In genomic region chr15:94174399-94174802, GRCh38 we compare ENCODE assay signal across 9 cellular contexts. TPM values are rescaled to one million over a fixed set of nuclear protein-coding genes. Genes with fewer than 3 reads are reported as not detected.
DNase-seq lines count a peak whose midpoint lies in the region; ATAC-seq and TF ChIP-seq lines count a peak whose summit lies in the region.
"Had no signal": no experiment of that assay in that cellular context is flagged by ENCODE, and none has a peak within 500 bp of the region (broad histone marks: within the 10 kb centered on the region; RNA-seq: fewer than 3 reads in every experiment).

No MANE protein-coding gene starts in this region.

- no peak for TF ChIP-seq CTCF in natural killer cell (IDR thresholded peaks at IDR 0.05)
- TF ChIP-seq CTCF in nephron progenitor cell (IDR thresholded peaks at IDR 0.05), result no peak

- no peaks in the 10 kb centered on the region for H3K9me3 ChIP-seq in CD4-positive, alpha-beta memory T cell (ENCODE audit: control insufficient read depth in 1 of 2, low read length in 2 of 2)

- peak; percentile 11 for DNase-seq in stimulated activated CD4-positive, alpha-beta T cell treated with anti-CD3 and anti-CD28 coated beads, Interleukin-4, amount 100 ng/mL, for 24 hours
- DNase-seq in stimulated activated CD4-positive, alpha-beta T cell treated with anti-CD3 and anti-CD28 coated beads, Interleukin-12 subunit alpha, Interleukin-12 subunit beta, amount 100 ng/mL, for 4 hours, result no peak
- DNase-seq in natural killer cell (no peak), nephron progenitor cell (no peak)
- no peak for DNase-seq in CD4-positive, alpha-beta memory T cell
- no peak for DNase-seq in stimulated activated CD4-positive, alpha-beta T cell treated with anti-CD3 and anti-CD28 coated beads, Interleukin-4, amount 100 ng/mL, for 1 hour

- CTCF ChIA-PET in CD4-positive, alpha-beta memory T cell (lab: Charles Lee; ENCODE audit: partially characterized antibody), result interaction anchor here (1.1 to 1.9 kb wide), 3 partner anchors 10 to 149 kb away, joined by 3 to 7 read pairs (median 6); no protein-coding TSS in a partner anchor

- H3K4me3 Mint-ChIP-seq in T-helper 1 cell treated with Interleukin-12 subunit alpha and Interleukin-12 subunit beta and Interleukin-4 antibody, amounts not matched to agents 30 μg/mL and 1 μg/mL, for 36 hours, result peak overlapping the region; percentile 1
- H3K4me3 Mint-ChIP-seq in natural killer cell (no peak overlapping the region), nephron progenitor cell (no peak overlapping the region)
- H3K4me3 Mint-ChIP-seq in CD4-positive, alpha-beta memory T cell, result no peak overlapping the region
- H3K4me3 Mint-ChIP-seq: activated naive CD8-positive, alpha-beta T cell had no signal

- H3K36me3 Mint-ChIP-seq in T-helper 1 cell treated with Interleukin-12 subunit alpha and Interleukin-12 subunit beta and Interleukin-4 antibody, amounts not matched to agents 30 μg/mL and 1 μg/mL, for 36 hours (ENCODE audit: low read depth), result peaks cover 14% of the 10 kb centered on the region
- H3K36me3 Mint-ChIP-seq in natural killer cell, result peaks cover 14% of the 10 kb centered on the region
- peaks cover 5% of the 10 kb centered on the region for H3K36me3 Mint-ChIP-seq in nephron progenitor cell (ENCODE audit: low read depth)
- H3K36me3 Mint-ChIP-seq in CD4-positive, alpha-beta memory T cell, result peaks cover 0 to 4% of the 10 kb centered on the region in 2 donors

- H3K4me3 ChIP-seq in CD4-positive, alpha-beta memory T cell (ENCODE audit: low read length in 2 of 2), result no peak overlapping the region

- H3K9me3 Mint-ChIP-seq in T-helper 1 cell treated with Interleukin-12 subunit alpha and Interleukin-12 subunit beta and Interleukin-4 antibody, amounts not matched to agents 30 μg/mL and 1 μg/mL, for 36 hours, result peaks cover 32% of the 10 kb centered on the region
- H3K9me3 Mint-ChIP-seq in natural killer cell, result peaks cover 2 to 7% of the 10 kb centered on the region in 2 donors
- peaks cover 39% of the 10 kb centered on the region for H3K9me3 Mint-ChIP-seq in nephron progenitor cell
- peaks cover 0 to 4% (median 1%) of the 10 kb centered on the region in 8 donors for H3K9me3 Mint-ChIP-seq in CD4-positive, alpha-beta memory T cell

- intact Hi-C loops in natural killer cell (cut with micrococcal nuclease), result no loop called here
- intact Hi-C loops in CD4-positive, alpha-beta memory T cell (cut with micrococcal nuclease), result no loop called here

- no peaks in the 10 kb centered on the region for H3K36me3 ChIP-seq in CD4-positive, alpha-beta memory T cell (ENCODE audit: insufficient read depth, low read length)

- POLR2A ChIA-PET in CD4-positive, alpha-beta memory T cell (lab: Charles Lee; ENCODE audit: partially characterized antibody), result no interaction called here

- H3K27me3 ChIP-seq in CD4-positive, alpha-beta memory T cell (ENCODE audit: insufficient read depth, low read length), result no peaks in the 10 kb centered on the region

- ATAC-seq in HG03066 (IDR thresholded peaks at IDR 0.05; ENCODE audit: low read depth, unreplicated experiment) (peak; percentile 85), natural killer cell (peak; percentile 45 to 83 (median 58))

- no peaks in the 10 kb centered on the region for H3K4me1 ChIP-seq in CD4-positive, alpha-beta memory T cell (ENCODE audit: insufficient read depth, low read length)

- peak overlapping the region; percentile 47 for H3K27ac Mint-ChIP-seq in T-helper 1 cell treated with Interleukin-12 subunit alpha and Interleukin-12 subunit beta and Interleukin-4 antibody, amounts not matched to agents 30 μg/mL and 1 μg/mL, for 36 hours
- H3K27ac Mint-ChIP-seq in natural killer cell (no peak overlapping the region), nephron progenitor cell (no peak overlapping the region)
- no peak overlapping the region for H3K27ac Mint-ChIP-seq in CD4-positive, alpha-beta memory T cell
- H3K27ac Mint-ChIP-seq: activated naive CD8-positive, alpha-beta T cell had no signal

- no peak overlapping the region for H3K27ac ChIP-seq in CD4-positive, alpha-beta memory T cell (ENCODE audit: low read depth, low read length)

- peaks cover 3% of the 10 kb centered on the region for H3K27me3 Mint-ChIP-seq in T-helper 1 cell treated with Interleukin-12 subunit alpha and Interleukin-12 subunit beta and Interleukin-4 antibody, amounts not matched to agents 30 μg/mL and 1 μg/mL, for 36 hours (ENCODE audit: low read depth)
- no peaks in the 10 kb centered on the region for H3K27me3 Mint-ChIP-seq in natural killer cell (ENCODE audit: low read depth in 2 of 2)
- H3K27me3 Mint-ChIP-seq in nephron progenitor cell (ENCODE audit: low read depth, poor library complexity), result no peaks in the 10 kb centered on the region
- peaks cover 7% of the 10 kb centered on the region in 2 donors for H3K27me3 Mint-ChIP-seq in CD4-positive, alpha-beta memory T cell
- H3K27me3 Mint-ChIP-seq: activated naive CD8-positive, alpha-beta T cell had no signal

- peaks cover 29% of the 10 kb centered on the region for H3K4me1 Mint-ChIP-seq in T-helper 1 cell treated with Interleukin-12 subunit alpha and Interleukin-12 subunit beta and Interleukin-4 antibody, amounts not matched to agents 30 μg/mL and 1 μg/mL, for 36 hours (ENCODE audit: low read depth)
- H3K4me1 Mint-ChIP-seq in natural killer cell (peaks cover 11 to 13% of the 10 kb centered on the region in 2 donors), nephron progenitor cell (no peaks in the 10 kb centered on the region)
- peaks cover 0 to 1% (median 0%) of the 10 kb centered on the region in 4 donors for H3K4me1 Mint-ChIP-seq in CD4-positive, alpha-beta memory T cell

RNA-seq across cellular contexts. Expression of gene MCTP2, which starts 57.0 kb away (rescaled TPM):
- total RNA-seq in natural killer cell, result 100 to 1,000 TPM; 235 to 312 (median 261) TPM
- total RNA-seq in CD4-positive, alpha-beta memory T cell, result 10 to 100 TPM; 18.3 to 19.6 TPM
- polyA plus RNA-seq in CD4-positive, alpha-beta memory T cell, result 1 to 10 TPM; 2.0 to 5.2 TPM

Comparison
In these comparisons a context has a peak if more than half of its experiments do, and no peak if none do; other contexts are left out.
1. RNA of gene MCTP2, which starts 57.0 kb away (total RNA-seq): 235 to 312 TPM in natural killer cell; 18.3 to 19.6 TPM in CD4-positive, alpha-beta memory T cell; every median in the first group is over 10 times any median in the second.